Comparison of ENCODE assay signal across 23 cellular contexts in the genomic region with DNA sequence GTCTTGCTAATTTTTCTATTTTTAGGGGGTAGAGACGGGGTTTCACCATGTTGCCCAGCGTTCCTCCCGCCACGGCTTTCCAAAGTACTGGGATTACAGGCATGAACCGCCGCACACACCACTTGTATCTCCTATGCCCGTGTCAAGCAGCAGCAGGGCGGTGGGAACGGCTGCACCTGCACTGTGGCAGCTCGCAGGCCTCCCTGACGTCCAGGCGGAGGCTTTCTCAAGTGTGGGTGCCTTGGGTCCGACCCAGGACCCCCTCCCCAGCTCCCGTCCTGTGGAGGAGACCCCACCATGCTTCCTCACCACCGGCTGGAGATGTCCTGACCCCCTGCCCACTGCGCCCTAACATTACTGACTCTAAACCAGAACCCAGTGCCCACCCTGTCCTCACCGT. TPM values are rescaled to one million over a fixed set of nuclear protein-coding genes. Genes with fewer than 3 reads are reported as not detected.
DNase-seq lines count a peak whose midpoint lies in the region; ATAC-seq, FAIRE-seq and TF ChIP-seq lines count a peak whose summit lies in the region.
"Had no signal": no experiment of that assay in that cellular context is flagged by ENCODE, and none has a peak within 500 bp of the region (broad histone marks: within the 10 kb centered on the region; RNA-seq: fewer than 3 reads in every experiment).

No MANE protein-coding gene starts in this region.

- no peak for DNase-seq in Caco-2
- DNase-seq in GM23338 (ENCODE audit: low spot score) = no peak
- no peak for DNase-seq in RWPE1 (ENCODE audit: low spot score)
- DNase-seq in pancreas = peak; percentile 54 to 90 (median 74)
- DNase-seq in NCI-H748 (lab: John Stamatoyannopoulos, UW; ENCODE audit: unreplicated experiment) = no peak
- DNase-seq in COLO829 (ENCODE audit: low spot score) = no peak
- no peak for DNase-seq in A172 (ENCODE audit: low spot score)
- DNase-seq: CD4-positive, alpha-beta memory T cell; DMS79; KG1; NCI-H1092; NCI-H1436; NCI-H187 treated with DMSO at 0.1 percent for 48 hours; NCI-H2107; NCI-H2227 treated with DMSO at 0.1 percent for 48 hours; NCI-H510A; NCI-H774; NK-92 treated with Interleukin-12 subunit alpha and Interleukin-12 subunit beta, amount 100 ng/mL, for 24 hours; Right ventricle myocardium superior had no signal

- H2AFZ ChIP-seq in GM23338 = no peak overlapping the region

- ATAC-seq in GM23338 (no peak), pancreas (peak; percentile 52 to 76 (median 68))
- ATAC-seq: HCT116 had no signal

- intact Hi-C loops in Caco-2 (cut with micrococcal nuclease; ENCODE audit: unreplicated experiment) (no loop called here), pancreas (cut with DNase I) (no loop called here)

- H3K27me3 ChIP-seq in Caco-2 (replicated peaks; ENCODE audit: control insufficient read depth, insufficient read depth, low read length) (no peaks in the 10 kb centered on the region), GM23338 (ENCODE audit: insufficient read depth) (no peaks in the 10 kb centered on the region), pancreas (no peaks in the 10 kb centered on the region)
- H3K27me3 ChIP-seq: BLaER1 treated with 17β-estradiol and CSF1 and Interleukin-3, amounts not matched to agents 10 nM and 100 nM had no signal

- no peaks in the 10 kb centered on the region for H3K79me2 ChIP-seq in GM23338 (replicated peaks; ENCODE audit: insufficient read depth)

- H3K4me1 ChIP-seq in Caco-2 (no peaks in the 10 kb centered on the region), GM23338 (ENCODE audit: insufficient read depth) (peaks cover under 1% of the 10 kb centered on the region; the same call in 1 of the 2 replicates), pancreas (no peaks in the 10 kb centered on the region)

- H3K27me3 Mint-ChIP-seq in Caco-2 (ENCODE audit: insufficient read depth, unreplicated experiment) (no peaks in the 10 kb centered on the region), GM23338 (ENCODE audit: insufficient read depth, low read depth, poor library complexity) (peaks cover 33% of the 10 kb centered on the region)
- H3K27me3 Mint-ChIP-seq: CD4-positive, alpha-beta memory T cell had no signal

- H3K4me2 ChIP-seq in GM23338 = no peak overlapping the region
- H3K4me2 ChIP-seq: BLaER1 treated with 17β-estradiol and CSF1 and Interleukin-3, amounts not matched to agents 10 nM and 100 nM had no signal

- CTCF ChIA-PET in Caco-2 (lab: Charles Lee) = no interaction called here
- CTCF ChIA-PET in RWPE1 (lab: Yijun Ruan, JAX) = no interaction called here

- no peak overlapping the region for H3K4me3 Mint-ChIP-seq in Caco-2 (ENCODE audit: unreplicated experiment)
- H3K4me3 Mint-ChIP-seq in GM23338 = no peak overlapping the region
- H3K4me3 Mint-ChIP-seq: CD4-positive, alpha-beta memory T cell had no signal

- no peaks in the 10 kb centered on the region for H3K4me1 Mint-ChIP-seq in Caco-2 (ENCODE audit: low read depth, unreplicated experiment)
- peaks cover 7% of the 10 kb centered on the region for H3K4me1 Mint-ChIP-seq in GM23338
- H3K4me1 Mint-ChIP-seq: CD4-positive, alpha-beta memory T cell had no signal

- TSS peak; percentile 30 for BruUV-seq in Caco-2 (replicated peaks; lab: Mats Ljungman, UMichigan)

- H3K36me3 ChIP-seq in Caco-2 (ENCODE audit: control insufficient read depth, insufficient read depth, low read length) (no peaks in the 10 kb centered on the region; the same call in 1 of the 2 replicates), GM23338 (ENCODE audit: insufficient read depth) (no peaks in the 10 kb centered on the region), pancreas (peaks cover 0 to 5% (median 0%) of the 10 kb centered on the region in 3 donors)

- POLR2A ChIA-PET in Caco-2 (lab: Charles Lee) = no interaction called here
- POLR2A ChIA-PET in RWPE1 (lab: Yijun Ruan, JAX; ENCODE audit: low non-redundant PET) = no interaction called here

- TF ChIP-seq CTCF in Caco-2 (IDR thresholded peaks at IDR 0.05; ENCODE audit: insufficient read depth in 1 of 2, low read depth in 1 of 2, low read length in 1 of 2, severe bottlenecking in 1 of 2, unreplicated experiment in 1 of 2) = no peak
- no peak for TF ChIP-seq CTCF in GM23338 (conservative IDR thresholded peaks at IDR 0.05; ENCODE audit: low read depth in 2 of 2)
- no peak for TF ChIP-seq CTCF in RWPE1 (conservative IDR thresholded peaks at IDR 0.05; ENCODE audit: low read depth)
- no peak for TF ChIP-seq CTCF in pancreas (IDR thresholded peaks at IDR 0.05)

- H3F3A ChIP-seq in GM23338 (replicated peaks; ENCODE audit: low read depth) = peaks cover 24% of the 10 kb centered on the region

- H3K27ac Mint-ChIP-seq in Caco-2 (ENCODE audit: unreplicated experiment) = no peak overlapping the region
- no peak overlapping the region for H3K27ac Mint-ChIP-seq in GM23338
- H3K27ac Mint-ChIP-seq: CD4-positive, alpha-beta memory T cell had no signal

- no peak overlapping the region for H3K4me3 ChIP-seq in Caco-2 (ENCODE audit: low read depth, low read length)
- H3K4me3 ChIP-seq in GM23338 = no peak overlapping the region
- no peak overlapping the region for H3K4me3 ChIP-seq in pancreas
- H3K4me3 ChIP-seq: BLaER1 treated with 17β-estradiol and CSF1 and Interleukin-3, amounts not matched to agents 10 nM and 100 nM had no signal

- no peak for FAIRE-seq in pancreas (lab: Jason Lieb, UNC)

- peaks cover 15% of the 10 kb centered on the region for H4K20me1 ChIP-seq in GM23338 (replicated peaks; ENCODE audit: insufficient read depth)

- H3K36me3 Mint-ChIP-seq in Caco-2 (ENCODE audit: insufficient read depth, unreplicated experiment) (peaks cover 93% of the 10 kb centered on the region), GM23338 (ENCODE audit: low read depth) (peaks cover 2% of the 10 kb centered on the region; the same call in 2 of the 3 replicates)

- H3K27ac ChIP-seq in GM23338 (ENCODE audit: low read depth) (no peak overlapping the region), RWPE1 (peak overlapping the region; percentile 74), pancreas (peak overlapping the region in 1 of 4 donors; percentile 17)
- H3K27ac ChIP-seq: BLaER1 treated with 17β-estradiol and CSF1 and Interleukin-3, amounts not matched to agents 10 nM and 100 nM had no signal

- no peaks in the 10 kb centered on the region for H3K9me3 Mint-ChIP-seq in Caco-2 (ENCODE audit: unreplicated experiment)
- no peaks in the 10 kb centered on the region for H3K9me3 Mint-ChIP-seq in GM23338
- H3K9me3 Mint-ChIP-seq: CD4-positive, alpha-beta memory T cell had no signal

- H3K9me3 ChIP-seq in Caco-2 = no peaks in the 10 kb centered on the region
- no peaks in the 10 kb centered on the region for H3K9me3 ChIP-seq in pancreas
- H3K9me3 ChIP-seq: BLaER1 treated with 17β-estradiol and CSF1 and Interleukin-3, amounts not matched to agents 10 nM and 100 nM had no signal

- 51% methylated on average over 17 of the region's 17 CpGs for WGBS in pancreas, 2 donors

- H3K9me2 ChIP-seq in GM23338 (ENCODE audit: insufficient read depth) = no peaks in the 10 kb centered on the region

TF ChIP-seq in GM23338, 12 proteins besides CTCF, POLR2A, EP300 and RAD21:
- no peak for TF ChIP-seq CREB1 (CRISPR knock-in tag; IDR thresholded peaks at IDR 0.05; ENCODE audit: low read depth)
- 0 out of 2 replicates have a peak, but pooled peaks have one; percentile 15 for TF ChIP-seq POLR2AphosphoS5 (IDR thresholded peaks at IDR 0.05; ENCODE audit: low read depth)

RNA-seq across cellular contexts. Expression of gene TSPAN4, which starts 25.7 kb away (rescaled TPM):
- total RNA-seq in Caco-2 (2022) (84.5 and 95.9 TPM in 2 replicates), pancreas (10 to 100 TPM; 15.3 to 25.0 (median 18.8) TPM)
- total RNA-seq in GM23338 (2014; rRNA removed; shearing (Covaris generic)) = 145 and 150 TPM in 2 replicates
- polyA plus RNA-seq in GM23338 (2016; fragmentation: Nextera tagmentation; extraction: Ambion mirVana) (76.8 and 88.4 TPM in 2 replicates), pancreas (10 to 100 TPM; 44.0 to 67.2 TPM)
- total RNA-seq in A172 (2014; rRNA removed; shearing (Covaris generic)) = 195 and 210 TPM in 2 replicates

RNA-seq across cellular contexts. Expression of gene POLR2L, which starts 26.1 kb away (rescaled TPM):
- 139 and 141 TPM in 2 replicates for total RNA-seq in Caco-2 (2022)
- total RNA-seq in GM23338 (2014; rRNA removed; shearing (Covaris generic)) = 32.2 and 34.0 TPM in 2 replicates
- polyA plus RNA-seq in GM23338 (2016; fragmentation: Nextera tagmentation; extraction: Ambion mirVana) = 369 TPM in 2 replicates
- total RNA-seq in pancreas = 10 to 100 TPM; 62.9 to 98.8 (median 68.9) TPM
- polyA plus RNA-seq in pancreas = 100 to 1,000 TPM in 1 of 2 donors, 10 to 100 TPM in 1; 64.7 to 110 TPM
- 132 and 157 TPM in 2 replicates for total RNA-seq in A172 (2014; rRNA removed; shearing (Covaris generic))

RNA-seq across cellular contexts. Expression of gene CD151, which starts 35.6 kb away (rescaled TPM):
- total RNA-seq in Caco-2 (2022) (268 and 302 TPM in 2 replicates), pancreas (100 to 1,000 TPM; 163 to 278 (median 233) TPM)
- 109 and 119 TPM in 2 replicates for total RNA-seq in GM23338 (2014; rRNA removed; shearing (Covaris generic))
- polyA plus RNA-seq in GM23338 (2016; fragmentation: Nextera tagmentation; extraction: Ambion mirVana) (62.9 and 64.4 TPM in 2 replicates), pancreas (100 to 1,000 TPM; 256 to 351 TPM)
- 892 and 998 TPM in 2 replicates for total RNA-seq in A172 (2014; rRNA removed; shearing (Covaris generic))

RNA-seq across cellular contexts. Expression of gene CRACR2B, which starts 40.7 kb away (rescaled TPM):
- total RNA-seq in Caco-2 (2022) (15.4 and 16.3 TPM in 2 replicates), pancreas (100 to 1,000 TPM in 4 of 6 donors, 10 to 100 TPM in 2; 60.6 to 140 (median 108) TPM)
- total RNA-seq in GM23338 (2014; rRNA removed; shearing (Covaris generic)) = 58.0 and 64.1 TPM in 2 replicates
- polyA plus RNA-seq in GM23338 (2016; fragmentation: Nextera tagmentation; extraction: Ambion mirVana) (55.9 and 59.4 TPM in 2 replicates), pancreas (100 to 1,000 TPM; 263 to 378 TPM)
- not detected in 2 replicates for total RNA-seq in A172 (2014; rRNA removed; shearing (Covaris generic))
- total RNA-seq: HT1080, SK-MEL-5 had no signal
- polyA plus RNA-seq: CD4-positive, alpha-beta memory T cell had no signal

RNA-seq across cellular contexts. Expression of gene CHID1, which starts 42.2 kb away (rescaled TPM):
- total RNA-seq in Caco-2 (2022) (166 and 180 TPM in 2 replicates), pancreas (10 to 100 TPM; 41.7 to 86.0 (median 63.1) TPM)
- 51.2 and 67.3 TPM in 2 replicates for total RNA-seq in GM23338 (2014; rRNA removed; shearing (Covaris generic))
- polyA plus RNA-seq in GM23338 (2016; fragmentation: Nextera tagmentation; extraction: Ambion mirVana) (54.1 and 55.4 TPM in 2 replicates), pancreas (10 to 100 TPM; 57.1 to 66.0 TPM)
- 54.5 and 66.7 TPM in 2 replicates for total RNA-seq in A172 (2014; rRNA removed; shearing (Covaris generic))

Comparison
In these comparisons a context has a peak if more than half of its experiments do, and no peak if none do; other contexts are left out.
1. DNase-seq: peak in pancreas (6 of 6); none in Caco-2 (0 of 2), GM23338 (single experiment), RWPE1 (single experiment), NCI-H748 (single experiment), COLO829 (single experiment) and A172 (single experiment).